Comparison of ENCODE assay signal across 25 cellular contexts in the genomic region with DNA sequence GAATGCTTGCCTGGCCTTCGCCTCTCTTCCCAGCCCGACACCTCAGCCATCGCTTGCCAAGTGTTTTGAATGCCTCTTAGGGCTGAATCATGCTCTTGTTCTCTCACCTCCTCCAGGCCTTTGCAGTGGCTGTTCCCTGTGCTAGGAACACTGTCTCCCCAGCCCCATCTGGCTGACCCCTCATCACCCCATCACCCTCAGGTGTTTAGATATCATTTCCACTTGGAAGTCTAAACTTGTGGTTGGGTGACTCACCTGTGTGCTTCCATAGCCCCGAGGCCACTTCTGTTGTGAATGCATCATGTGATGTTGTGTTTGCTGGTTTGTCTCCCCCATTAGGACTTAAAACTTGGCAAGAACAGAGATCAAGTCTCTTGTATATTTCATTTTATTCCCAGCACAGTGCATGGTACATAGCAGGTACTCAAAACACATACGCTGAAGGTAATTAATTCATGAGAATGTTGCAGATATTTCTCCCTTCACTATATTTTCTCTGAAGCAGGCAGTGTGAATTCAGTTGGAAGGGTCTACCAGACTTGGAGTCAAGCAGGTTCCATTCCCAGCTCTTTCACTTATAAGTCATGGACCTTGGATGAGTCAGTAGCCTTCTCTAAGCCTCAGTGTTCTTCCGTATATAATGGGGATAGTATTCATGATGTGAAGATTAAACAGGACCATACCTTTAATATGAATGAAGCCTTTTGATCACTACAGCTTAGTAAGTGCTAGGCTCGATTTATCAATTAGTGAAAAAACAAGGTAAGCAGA.
DNase-seq lines count a peak whose midpoint lies in the region; ATAC-seq, FAIRE-seq and TF ChIP-seq lines count a peak whose summit lies in the region.
"Had no signal": no experiment of that assay in that cellular context is flagged by ENCODE, and none has a peak within 500 bp of the region (broad histone marks: within the 10 kb centered on the region; RNA-seq: fewer than 3 reads in every experiment).

No MANE protein-coding gene starts in this region.

- no peak overlapping the region for H3K4me3 Mint-ChIP-seq in Calu3 (ENCODE audit: low read depth, unreplicated experiment)
- H3K4me3 Mint-ChIP-seq: activated CD4-positive, alpha-beta T cell treated with anti-CD3 and anti-CD28 coated beads, Interleukin-2, amount 10 ng/mL, durations not matched to agents 7 days and 5 days; activated naive CD4-positive, alpha-beta T cell treated with anti-CD3 and anti-CD28 coated beads for 36 hours; CD4-positive, alpha-beta memory T cell; neural progenitor cell; type B pancreatic cell had no signal

- intact Hi-C loops in Calu3 (cut with micrococcal nuclease; ENCODE audit: unreplicated experiment) (no loop called here), HepG2 (cut with micrococcal nuclease; ENCODE audit: unreplicated experiment) (no loop called here), vagina (cut with DNase I) (no loop called here)

- H3K79me2 ChIP-seq in HepG2 (ENCODE audit: insufficient read depth, low read length): no peaks in the 10 kb centered on the region

- TF ChIP-seq POLR2A in HepG2 (IDR thresholded peaks at IDR 0.05; ENCODE audit: insufficient read depth in 1 of 2, low read depth in 2 of 2, low read length in 2 of 2) (no peak), vagina (IDR thresholded peaks at IDR 0.05) (no peak)

- H3K36me3 ChIP-seq in kidney epithelial cell (ENCODE audit: control insufficient read depth, insufficient read depth, low read length) (no peaks in the 10 kb centered on the region), HepG2 (replicated peaks in 1 of 2; ENCODE audit: control insufficient read depth in 1 of 2, insufficient read depth in 2 of 2, low read length in 2 of 2) (no peaks in the 10 kb centered on the region), vagina (no peaks in the 10 kb centered on the region)
- H3K36me3 ChIP-seq: neural progenitor cell, SJSA1 had no signal

- peak overlapping the region; percentile 16 for H3K27ac Mint-ChIP-seq in Calu3 (ENCODE audit: unreplicated experiment)
- H3K27ac Mint-ChIP-seq: activated CD4-positive, alpha-beta T cell treated with anti-CD3 and anti-CD28 coated beads, Interleukin-2, amount 10 ng/mL, durations not matched to agents 7 days and 5 days; activated naive CD4-positive, alpha-beta T cell treated with anti-CD3 and anti-CD28 coated beads for 36 hours; neural progenitor cell; type B pancreatic cell had no signal

- POLR2A ChIA-PET in HepG2 (lab: Yijun Ruan, JAX): no interaction called here

- in situ Hi-C loops in HepG2 (cut with HindIII; ENCODE audit: extremely low pct_ligation_motif_present, low pct_unique_long_range_greater_than_20kb): no loop called here

- H3K9ac ChIP-seq in HepG2 (ENCODE audit: insufficient read depth, low read depth, low read length): no peak overlapping the region
- H3K9ac ChIP-seq: neural progenitor cell had no signal

- H3K4me3 ChIP-seq in kidney epithelial cell (ENCODE audit: low read depth, low read length) (no peak overlapping the region), HepG2 (replicated peaks in 1 of 3; ENCODE audit: insufficient read depth in 1 of 3, low read depth in 2 of 3, low read length in 3 of 3) (no peak overlapping the region), vagina (no peak overlapping the region)
- H3K4me3 ChIP-seq: body of pancreas, K562, neural progenitor cell, SJSA1 had no signal

- 86% methylated on average over 7 of the region's 7 CpGs for WGBS in HepG2 (ENCODE audit: low lambda C conversion rate)

- CTCF ChIA-PET in Calu3 (lab: Charles Lee): no interaction called here
- CTCF ChIA-PET in HepG2 (lab: Yijun Ruan, JAX; ENCODE audit: low intra/inter-chr PET ratio, low total read pairs): no interaction called here

- TF ChIP-seq EP300 in HepG2 (IDR thresholded peaks at IDR 0.05; ENCODE audit: low read depth in 2 of 2, low read length in 2 of 2) (no peak), HepG2 (CRISPR knock-in tag; IDR thresholded peaks at IDR 0.05; ENCODE audit: borderline replicate concordance) (no peak)

- no peaks in the 10 kb centered on the region for H3K9me3 ChIP-seq in HepG2 (ENCODE audit: low read length)
- H3K9me3 ChIP-seq in vagina: no peaks in the 10 kb centered on the region
- H3K9me3 ChIP-seq: body of pancreas, SJSA1 had no signal

- H3K4me1 Mint-ChIP-seq in Calu3 (ENCODE audit: low read depth, unreplicated experiment): peaks cover 13% of the 10 kb centered on the region

- no peaks in the 10 kb centered on the region for H3K9me3 Mint-ChIP-seq in Calu3 (ENCODE audit: low read depth, unreplicated experiment)
- H3K9me3 Mint-ChIP-seq: activated CD4-positive, alpha-beta T cell treated with anti-CD3 and anti-CD28 coated beads, Interleukin-2, amount 10 ng/mL, durations not matched to agents 7 days and 5 days; activated naive CD4-positive, alpha-beta T cell treated with anti-CD3 and anti-CD28 coated beads for 36 hours; CD4-positive, alpha-beta memory T cell; neural progenitor cell; type B pancreatic cell had no signal

- H3K36me3 Mint-ChIP-seq in Calu3 (ENCODE audit: insufficient read depth, unreplicated experiment): peaks cover 4% of the 10 kb centered on the region
- H3K36me3 Mint-ChIP-seq: CD4-positive, alpha-beta memory T cell; type B pancreatic cell had no signal

- no peak for ATAC-seq in HepG2
- ATAC-seq: body of pancreas; K562; stimulated activated naive CD8-positive, alpha-beta T cell treated with anti-CD3 and anti-CD28 coated beads, Interleukin-15, Interleukin-2, amounts not matched to agents 100 U/mL and 50 U/mL, for 24 hours had no signal

- no peaks in the 10 kb centered on the region for H3K27me3 ChIP-seq in kidney epithelial cell (ENCODE audit: control insufficient read depth, insufficient read depth, low read length)
- H3K27me3 ChIP-seq in HepG2 (ENCODE audit: control insufficient read depth in 1 of 2, insufficient read depth in 2 of 2, low read length in 2 of 2): no peaks in the 10 kb centered on the region
- no peaks in the 10 kb centered on the region for H3K27me3 ChIP-seq in vagina
- H3K27me3 ChIP-seq: body of pancreas, neural progenitor cell, SJSA1 had no signal

- TF ChIP-seq CTCF in Calu3 (IDR thresholded peaks at IDR 0.05; ENCODE audit: unreplicated experiment) (no peak), kidney epithelial cell (IDR thresholded peaks at IDR 0.05; ENCODE audit: insufficient read depth, low read length, poor library complexity, severe bottlenecking) (no peak), HepG2 (CRISPR knock-in tag; IDR thresholded peaks at IDR 0.05) (no peak), vagina (IDR thresholded peaks at IDR 0.05) (no peak)

- H4K20me1 ChIP-seq in HepG2 (ENCODE audit: insufficient read depth, low read length): no peaks in the 10 kb centered on the region

- DNase-seq in Calu3: peak; percentile 41
- peak; percentile 47 for DNase-seq in NCI-H2029 (lab: John Stamatoyannopoulos, UW)
- peak; percentile 44 for DNase-seq in SW480 (ENCODE audit: low spot score)
- peak; percentile 48 for DNase-seq in kidney epithelial cell (ENCODE audit: low read depth)
- DNase-seq in HepG2 (ENCODE audit: low spot score): no peak
- no peak for DNase-seq in vagina (ENCODE audit: extremely low spot score in 2 of 2)
- DNase-seq in nucleus accumbens (lab: John Stamatoyannopoulos, UW): no peak
- no peak for DNase-seq in activated CD8-positive, alpha-beta memory T cell treated with anti-CD3 and anti-CD28 coated beads, Interleukin-2, amount 50 U/mL, for 48 hours
- DNase-seq: activated CD4-positive, alpha-beta T cell treated with anti-CD3 and anti-CD28 coated beads, Interleukin-2, amount 10 ng/mL, durations not matched to agents 7 days and 5 days; activated naive CD4-positive, alpha-beta T cell treated with anti-CD3 and anti-CD28 coated beads for 36 hours; activated T-cell treated with anti-CD3 and anti-CD28 coated beads for 4 hours; body of pancreas; CD4-positive, alpha-beta memory T cell; cortex of kidney; erythroblast; GDM1; HCEC 1CT; NCI-H1105; NCI-H345; stimulated activated naive CD8-positive, alpha-beta T cell treated with anti-CD3 and anti-CD28 coated beads, Interleukin-15, Interleukin-2, amounts not matched to agents 100 U/mL and 50 U/mL, for 24 hours had no signal

- H3K4me1 ChIP-seq in HepG2 (ENCODE audit: insufficient read depth, low read length): peaks cover 13% of the 10 kb centered on the region
- H3K4me1 ChIP-seq in vagina: peaks cover 7% of the 10 kb centered on the region

- H3K27ac ChIP-seq in HepG2 (ENCODE audit: extremely low read length, insufficient read depth, low read length) (no peak overlapping the region), vagina (no peak overlapping the region)
- H3K27ac ChIP-seq: body of pancreas, neural progenitor cell, SJSA1 had no signal

- no peak for FAIRE-seq in HepG2 (lab: Jason Lieb, UNC)
- FAIRE-seq: K562, TTC549 had no signal

- H3K4me2 ChIP-seq in HepG2 (ENCODE audit: low read depth, low read length): no peak overlapping the region
- H3K4me2 ChIP-seq: neural progenitor cell had no signal

- H3K27me3 Mint-ChIP-seq in Calu3 (ENCODE audit: unreplicated experiment): no peaks in the 10 kb centered on the region
- H3K27me3 Mint-ChIP-seq: activated CD4-positive, alpha-beta T cell treated with anti-CD3 and anti-CD28 coated beads, Interleukin-2, amount 10 ng/mL, durations not matched to agents 7 days and 5 days; CD4-positive, alpha-beta memory T cell; type B pancreatic cell had no signal

- BruUV-seq in Calu3 (replicated peaks; lab: Mats Ljungman, UMichigan) (no TSS peak), HepG2 (replicated peaks; lab: Mats Ljungman, UMichigan) (no TSS peak)

- no peak for TF ChIP-seq RAD21 in HepG2 (CRISPR knock-in tag; IDR thresholded peaks at IDR 0.05)

- no peak overlapping the region for H2AFZ ChIP-seq in HepG2 (ENCODE audit: low read length)
- H2AFZ ChIP-seq: neural progenitor cell had no signal

TF ChIP-seq in HepG2, 621 proteins besides CTCF, POLR2A, EP300 and RAD21 (continues in another document):
- no peak for TF ChIP-seq CHD4 (IDR thresholded peaks at IDR 0.05; ENCODE audit: borderline replicate concordance, low read length)
- TF ChIP-seq, protein P1, sequence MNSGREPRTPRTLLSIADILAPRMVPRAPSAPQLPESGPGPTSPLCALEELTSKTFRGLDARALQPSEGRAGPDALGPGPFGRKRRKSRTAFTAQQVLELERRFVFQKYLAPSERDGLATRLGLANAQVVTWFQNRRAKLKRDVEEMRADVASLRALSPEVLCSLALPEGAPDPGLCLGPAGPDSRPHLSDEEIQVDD (CRISPR knock-in tag; IDR thresholded peaks at IDR 0.05; ENCODE audit: borderline replicate concordance): no peak
- TF ChIP-seq ZNF264 (CRISPR knock-in tag; IDR thresholded peaks at IDR 0.05): no peak
- no peak for TF ChIP-seq ZNF75D (CRISPR knock-in tag; IDR thresholded peaks at IDR 0.05; ENCODE audit: borderline replicate concordance)
- TF ChIP-seq RFX1 (IDR thresholded peaks at IDR 0.05): no peak
- TF ChIP-seq ZNF282 (IDR thresholded peaks at IDR 0.05; ENCODE audit: partially characterized antibody): no peak
- TF ChIP-seq ZNF629 (CRISPR knock-in tag; conservative IDR thresholded peaks at IDR 0.05): no peak
- no peak for TF ChIP-seq FOSL2 (CRISPR knock-in tag; IDR thresholded peaks at IDR 0.05)
- TF ChIP-seq PHF21A (CRISPR knock-in tag; IDR thresholded peaks at IDR 0.05): no peak
- TF ChIP-seq ZNF83 (CRISPR knock-in tag; IDR thresholded peaks at IDR 0.05; ENCODE audit: borderline replicate concordance): no peak

Comparison
In these comparisons a context has a peak if more than half of its experiments do, and no peak if none do; other contexts are left out.
1. DNase-seq: peak in Calu3 (single experiment), NCI-H2029 (single experiment), SW480 (single experiment) and kidney epithelial cell (single experiment); none in HepG2 (single experiment), vagina (0 of 2), nucleus accumbens (0 of 56) and activated CD8-positive, alpha-beta memory T cell treated with anti-CD3 and anti-CD28 coated beads, Interleukin-2, amount 50 U/mL, for 48 hours (single experiment).